8 cellular contexts compared by ENCODE assay signal in the genomic region with DNA sequence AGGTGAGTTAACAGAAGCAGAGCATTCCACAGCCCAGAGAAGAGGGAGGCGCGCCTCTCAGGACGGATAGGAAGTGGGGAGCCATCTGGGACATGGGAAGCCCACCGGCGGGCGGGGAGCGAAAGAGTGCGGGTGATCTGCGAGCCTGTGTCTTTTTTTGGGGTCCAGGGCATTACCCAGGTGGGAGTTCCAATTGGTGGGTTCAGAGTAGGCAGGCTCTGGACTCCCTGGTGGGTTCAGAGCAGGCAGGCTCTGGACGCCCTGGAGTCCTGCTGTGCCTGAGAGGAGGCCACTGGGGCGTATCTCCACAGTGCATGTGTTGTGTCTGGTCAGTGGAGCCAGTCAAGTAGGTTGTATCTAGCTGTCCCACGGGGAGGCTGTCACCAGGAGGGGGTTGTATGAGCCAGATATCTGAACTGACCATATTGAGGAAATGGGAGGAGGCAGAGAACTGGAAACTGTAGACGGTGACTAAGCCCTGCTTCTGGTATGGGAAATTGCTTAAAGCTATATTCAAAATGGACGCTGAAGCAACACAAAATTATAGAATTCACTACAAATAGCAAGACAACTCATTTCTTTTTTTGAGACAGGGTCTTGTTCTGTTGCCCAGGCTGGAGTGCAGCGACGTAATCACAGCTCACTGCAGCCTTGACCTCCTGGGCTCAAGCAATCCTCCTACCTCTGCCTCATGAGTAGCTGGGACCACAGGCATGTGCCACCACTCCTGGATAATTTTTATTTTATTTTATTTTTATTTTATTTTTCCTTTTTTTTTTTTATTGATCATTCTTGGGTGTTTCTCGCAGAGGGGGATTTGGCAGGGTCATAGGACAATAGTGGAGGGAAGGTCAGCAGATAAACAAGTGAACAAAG. TPM values are rescaled to one million over a fixed set of nuclear protein-coding genes. Genes with fewer than 3 reads are reported as not detected.
DNase-seq lines count a peak whose midpoint lies in the region; ATAC-seq and TF ChIP-seq lines count a peak whose summit lies in the region.

No MANE protein-coding gene starts in this region.

- WGBS in adrenal gland, 4 donors = 88 to 90% (median 89%) methylated on average over 16 to 17 of the region's 17 CpGs

- H3K4me1 ChIP-seq in adrenal gland (replicated peaks in 1 of 2) = no peaks in the 10 kb centered on the region

- DNase-seq in HCEC 1CT = peak; percentile 59
- peak; percentile 86 for DNase-seq in NB4 (ENCODE audit: low read depth)
- peak; percentile 53 for DNase-seq in fibroblast of villous mesenchyme (ENCODE audit: low read depth)
- no peak for DNase-seq in activated CD8-positive, alpha-beta memory T cell treated with anti-CD3 and anti-CD28 coated beads, Interleukin-2, amount 50 U/mL, for 4 hours
- no peak for DNase-seq in sciatic nerve (ENCODE audit: low spot score)
- DNase-seq in adrenal gland = no peak
- no peak for DNase-seq in NCI-H2029 (lab: John Stamatoyannopoulos, UW)

- TF ChIP-seq POLR2A in GM15510 (IDR thresholded peaks at IDR 0.05; ENCODE audit: borderline replicate concordance, extremely low read depth, insufficient read length) (peak; percentile 19), NB4 (IDR thresholded peaks at IDR 0.05; ENCODE audit: extremely low read depth, insufficient read length) (no peak), adrenal gland (IDR thresholded peaks at IDR 0.05) (no peak)

- no peaks in the 10 kb centered on the region for H3K9me3 ChIP-seq in adrenal gland (replicated peaks in 1 of 3)

- H3K27ac ChIP-seq in adrenal gland = no peak overlapping the region

- H3K4me3 ChIP-seq in NB4 (ENCODE audit: low read depth, low read length) = no peak overlapping the region
- H3K4me3 ChIP-seq in fibroblast of villous mesenchyme (ENCODE audit: low read depth, low read length) = no peak overlapping the region
- H3K4me3 ChIP-seq in adrenal gland = no peak overlapping the region

- no peak for TF ChIP-seq CTCF in NB4 (IDR thresholded peaks at IDR 0.05; ENCODE audit: low read depth, low read length)
- no peak for TF ChIP-seq CTCF in fibroblast of villous mesenchyme (IDR thresholded peaks at IDR 0.05; ENCODE audit: insufficient read depth, low read depth, low read length)
- no peak for TF ChIP-seq CTCF in adrenal gland (IDR thresholded peaks at IDR 0.05)

- H3K27me3 ChIP-seq in adrenal gland = no peaks in the 10 kb centered on the region

- no peaks in the 10 kb centered on the region for H3K36me3 ChIP-seq in adrenal gland (replicated peaks in 1 of 2)

- intact Hi-C loops in sciatic nerve (cut with DNase I) (no loop called here), adrenal gland (cut with DNase I) (no loop called here)

- no peak for ATAC-seq in sciatic nerve

RNA-seq across cellular contexts. Expression of gene CHST2, which starts 34.5 kb away (rescaled TPM):
- total RNA-seq in fibroblast of villous mesenchyme = 22.5 and 40.2 TPM in 2 replicates
- total RNA-seq in sciatic nerve = 37.1 TPM
- total RNA-seq in adrenal gland = 10 to 100 TPM in 3 of 8 donors, 1 to 10 TPM in 5; 2.7 to 11.4 (median 3.8) TPM
- 1 to 10 TPM; 1.9 to 2.8 (median 2.2) TPM for polyA plus RNA-seq in adrenal gland

Comparison
In these comparisons a context has a peak if more than half of its experiments do, and no peak if none do; other contexts are left out.
1. DNase-seq: peak in HCEC 1CT (single experiment), NB4 (single experiment) and fibroblast of villous mesenchyme (single experiment); none in activated CD8-positive, alpha-beta memory T cell treated with anti-CD3 and anti-CD28 coated beads, Interleukin-2, amount 50 U/mL, for 4 hours (single experiment), sciatic nerve (single experiment), adrenal gland (0 of 7) and NCI-H2029 (single experiment).